ENCODE assay signal across 1 cellular context in the genomic region with DNA sequence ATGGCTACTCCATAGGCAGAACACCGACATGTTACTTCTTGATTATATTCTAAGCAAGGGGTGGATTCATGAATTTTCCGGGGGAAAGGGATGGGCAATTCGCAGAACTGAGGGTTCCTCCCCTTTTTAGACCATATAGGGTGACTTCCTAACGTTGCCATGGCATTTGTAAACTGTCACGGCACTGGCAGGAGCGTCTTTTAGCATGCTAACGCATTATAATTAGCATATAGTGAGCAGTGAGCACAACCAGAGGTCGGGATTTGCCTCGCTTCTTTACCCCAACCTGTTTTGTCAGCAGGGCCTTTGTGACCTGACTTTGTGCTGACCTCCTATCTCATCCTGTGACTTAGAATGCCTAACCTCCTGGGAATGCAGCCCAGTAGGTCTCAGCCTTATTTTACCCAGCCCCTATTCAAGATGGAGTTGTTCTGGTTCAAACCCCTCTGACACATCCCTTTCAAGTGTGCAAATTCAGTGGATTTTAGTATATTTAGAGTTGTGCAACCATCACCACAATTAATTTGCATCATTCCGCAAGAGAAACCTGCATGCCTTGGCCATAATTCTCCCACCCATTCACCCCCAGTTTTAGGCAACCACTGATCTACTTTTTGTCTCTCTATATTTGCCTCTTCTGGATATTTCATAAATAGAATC.
TF ChIP-seq lines count a peak whose summit lies in the region.

No MANE protein-coding gene starts in this region.

TF ChIP-seq in HepG2, 621 proteins besides CTCF, POLR2A, EP300 and RAD21:
- TF ChIP-seq PRPF4 (IDR thresholded peaks at IDR 0.05; ENCODE audit: low read depth, low read length, poor library complexity, severe bottlenecking) (no peak), ZNF776 (CRISPR knock-in tag; IDR thresholded peaks at IDR 0.05) (no peak), ARHGAP35 (CRISPR knock-in tag; IDR thresholded peaks at IDR 0.05; ENCODE audit: borderline replicate concordance) (no peak), ZNF253 (CRISPR knock-in tag; IDR thresholded peaks at IDR 0.05; ENCODE audit: borderline replicate concordance) (no peak), ZNF790 (CRISPR knock-in tag; IDR thresholded peaks at IDR 0.05; ENCODE audit: borderline replicate concordance) (no peak), ZNF674 (CRISPR knock-in tag; IDR thresholded peaks at IDR 0.05; ENCODE audit: low read depth) (no peak), ONECUT2 (CRISPR knock-in tag; IDR thresholded peaks at IDR 0.05) (no peak), RELA (CRISPR knock-in tag; IDR thresholded peaks at IDR 0.05) (no peak), ZNF446 (CRISPR knock-in tag; IDR thresholded peaks at IDR 0.05) (no peak), MAFG (CRISPR knock-in tag; IDR thresholded peaks at IDR 0.05) (no peak), HOXA5 (CRISPR knock-in tag; IDR thresholded peaks at IDR 0.05) (no peak), JDP2 (CRISPR knock-in tag; IDR thresholded peaks at IDR 0.05; ENCODE audit: borderline replicate concordance) (no peak), MBNL3 (CRISPR knock-in tag; conservative IDR thresholded peaks at IDR 0.05) (no peak), ZNF550 (CRISPR knock-in tag; IDR thresholded peaks at IDR 0.05; ENCODE audit: borderline replicate concordance) (no peak), U2AF2 (IDR thresholded peaks at IDR 0.05; ENCODE audit: low read depth, low read length) (no peak)
- TF ChIP-seq, protein P1, sequence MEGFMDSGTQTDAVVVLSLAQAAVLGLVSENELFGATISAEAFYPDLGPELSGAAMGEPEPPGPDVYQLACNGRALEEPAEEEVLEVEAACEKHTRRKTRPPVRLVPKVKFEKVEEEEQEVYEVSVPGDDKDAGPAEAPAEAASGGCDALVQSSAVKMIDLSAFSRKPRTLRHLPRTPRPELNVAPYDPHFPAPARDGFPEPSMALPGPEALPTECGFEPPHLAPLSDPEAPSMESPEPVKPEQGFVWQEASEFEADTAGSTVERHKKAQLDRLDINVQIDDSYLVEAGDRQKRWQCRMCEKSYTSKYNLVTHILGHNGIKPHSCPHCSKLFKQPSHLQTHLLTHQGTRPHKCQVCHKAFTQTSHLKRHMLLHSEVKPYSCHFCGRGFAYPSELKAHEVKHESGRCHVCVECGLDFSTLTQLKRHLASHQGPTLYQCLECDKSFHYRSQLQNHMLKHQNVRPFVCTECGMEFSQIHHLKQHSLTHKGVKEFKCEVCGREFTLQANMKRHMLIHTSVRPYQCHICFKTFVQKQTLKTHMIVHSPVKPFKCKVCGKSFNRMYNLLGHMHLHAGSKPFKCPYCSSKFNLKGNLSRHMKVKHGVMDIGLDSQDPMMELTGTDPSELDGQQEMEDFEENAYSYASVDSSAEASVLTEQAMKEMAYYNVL (CRISPR knock-in tag; IDR thresholded peaks at IDR 0.05; ENCODE audit: borderline replicate concordance), result no peak
- TF ChIP-seq, protein P2, sequence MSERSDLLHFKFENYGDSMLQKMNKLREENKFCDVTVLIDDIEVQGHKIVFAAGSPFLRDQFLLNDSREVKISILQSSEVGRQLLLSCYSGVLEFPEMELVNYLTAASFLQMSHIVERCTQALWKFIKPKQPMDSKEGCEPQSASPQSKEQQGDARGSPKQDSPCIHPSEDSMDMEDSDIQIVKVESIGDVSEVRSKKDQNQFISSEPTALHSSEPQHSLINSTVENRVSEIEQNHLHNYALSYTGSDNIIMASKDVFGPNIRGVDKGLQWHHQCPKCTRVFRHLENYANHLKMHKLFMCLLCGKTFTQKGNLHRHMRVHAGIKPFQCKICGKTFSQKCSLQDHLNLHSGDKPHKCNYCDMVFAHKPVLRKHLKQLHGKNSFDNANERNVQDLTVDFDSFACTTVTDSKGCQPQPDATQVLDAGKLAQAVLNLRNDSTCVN (CRISPR knock-in tag; IDR thresholded peaks at IDR 0.05; ENCODE audit: borderline replicate concordance), result no peak
- TF ChIP-seq, protein P3, sequence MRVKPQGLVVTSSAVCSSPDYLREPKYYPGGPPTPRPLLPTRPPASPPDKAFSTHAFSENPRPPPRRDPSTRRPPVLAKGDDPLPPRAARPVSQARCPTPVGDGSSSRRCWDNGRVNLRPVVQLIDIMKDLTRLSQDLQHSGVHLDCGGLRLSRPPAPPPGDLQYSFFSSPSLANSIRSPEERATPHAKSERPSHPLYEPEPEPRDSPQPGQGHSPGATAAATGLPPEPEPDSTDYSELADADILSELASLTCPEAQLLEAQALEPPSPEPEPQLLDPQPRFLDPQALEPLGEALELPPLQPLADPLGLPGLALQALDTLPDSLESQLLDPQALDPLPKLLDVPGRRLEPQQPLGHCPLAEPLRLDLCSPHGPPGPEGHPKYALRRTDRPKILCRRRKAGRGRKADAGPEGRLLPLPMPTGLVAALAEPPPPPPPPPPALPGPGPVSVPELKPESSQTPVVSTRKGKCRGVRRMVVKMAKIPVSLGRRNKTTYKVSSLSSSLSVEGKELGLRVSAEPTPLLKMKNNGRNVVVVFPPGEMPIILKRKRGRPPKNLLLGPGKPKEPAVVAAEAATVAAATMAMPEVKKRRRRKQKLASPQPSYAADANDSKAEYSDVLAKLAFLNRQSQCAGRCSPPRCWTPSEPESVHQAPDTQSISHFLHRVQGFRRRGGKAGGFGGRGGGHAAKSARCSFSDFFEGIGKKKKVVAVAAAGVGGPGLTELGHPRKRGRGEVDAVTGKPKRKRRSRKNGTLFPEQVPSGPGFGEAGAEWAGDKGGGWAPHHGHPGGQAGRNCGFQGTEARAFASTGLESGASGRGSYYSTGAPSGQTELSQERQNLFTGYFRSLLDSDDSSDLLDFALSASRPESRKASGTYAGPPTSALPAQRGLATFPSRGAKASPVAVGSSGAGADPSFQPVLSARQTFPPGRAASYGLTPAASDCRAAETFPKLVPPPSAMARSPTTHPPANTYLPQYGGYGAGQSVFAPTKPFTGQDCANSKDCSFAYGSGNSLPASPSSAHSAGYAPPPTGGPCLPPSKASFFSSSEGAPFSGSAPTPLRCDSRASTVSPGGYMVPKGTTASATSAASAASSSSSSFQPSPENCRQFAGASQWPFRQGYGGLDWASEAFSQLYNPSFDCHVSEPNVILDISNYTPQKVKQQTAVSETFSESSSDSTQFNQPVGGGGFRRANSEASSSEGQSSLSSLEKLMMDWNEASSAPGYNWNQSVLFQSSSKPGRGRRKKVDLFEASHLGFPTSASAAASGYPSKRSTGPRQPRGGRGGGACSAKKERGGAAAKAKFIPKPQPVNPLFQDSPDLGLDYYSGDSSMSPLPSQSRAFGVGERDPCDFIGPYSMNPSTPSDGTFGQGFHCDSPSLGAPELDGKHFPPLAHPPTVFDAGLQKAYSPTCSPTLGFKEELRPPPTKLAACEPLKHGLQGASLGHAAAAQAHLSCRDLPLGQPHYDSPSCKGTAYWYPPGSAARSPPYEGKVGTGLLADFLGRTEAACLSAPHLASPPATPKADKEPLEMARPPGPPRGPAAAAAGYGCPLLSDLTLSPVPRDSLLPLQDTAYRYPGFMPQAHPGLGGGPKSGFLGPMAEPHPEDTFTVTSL (CRISPR knock-in tag; IDR thresholded peaks at IDR 0.05; ENCODE audit: borderline replicate concordance), result no peak
